ENCODE assay signal across 8 cellular contexts in the genomic region with DNA sequence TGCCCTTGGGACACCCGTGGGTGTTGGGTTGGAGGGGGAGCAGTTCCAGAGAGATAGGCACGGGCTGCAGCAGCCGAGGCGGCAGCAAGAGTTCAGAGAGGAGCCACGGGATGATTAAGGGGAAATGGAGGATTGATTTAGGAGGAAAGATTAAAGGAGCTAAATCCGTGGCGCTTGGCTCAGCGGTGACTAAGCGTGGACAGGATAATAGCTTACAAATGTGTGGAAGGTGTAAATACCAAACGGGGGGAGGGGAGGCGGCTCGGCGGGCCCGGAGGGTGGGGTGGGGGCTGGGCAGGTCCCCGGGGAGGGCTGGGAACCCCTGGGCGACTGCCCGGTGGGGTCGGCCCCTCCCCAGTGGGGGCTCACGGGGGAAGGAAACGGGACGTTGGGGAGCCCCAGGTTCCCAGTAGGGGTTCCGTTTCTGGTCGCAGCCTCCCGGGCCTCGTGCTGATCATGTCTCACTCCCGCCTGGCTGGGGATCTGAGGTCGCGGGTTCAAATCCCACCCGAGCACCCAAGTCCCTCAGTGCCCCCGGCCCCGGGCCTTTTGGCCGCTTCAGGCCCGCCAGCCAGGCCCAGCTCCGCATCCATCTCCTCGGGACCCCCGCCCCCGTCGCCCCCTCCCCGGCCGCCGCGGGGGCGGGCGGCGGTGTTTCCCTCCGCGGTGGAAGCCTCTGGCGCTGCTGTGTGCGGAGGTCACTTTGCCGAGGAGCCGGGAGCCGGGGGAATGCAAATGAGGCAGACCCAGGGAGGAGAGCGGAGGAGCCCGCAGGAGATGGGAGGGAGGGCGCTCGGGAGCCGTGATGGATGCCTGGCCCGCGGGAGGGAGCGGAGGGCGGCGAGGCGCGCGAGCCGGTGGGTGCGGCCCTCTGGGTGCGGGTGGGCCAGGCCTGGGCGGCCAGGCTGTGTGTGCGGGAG. TPM values are rescaled to one million over a fixed set of nuclear protein-coding genes. Genes with fewer than 3 reads are reported as not detected.
DNase-seq lines count a peak whose midpoint lies in the region; ATAC-seq and TF ChIP-seq lines count a peak whose summit lies in the region.

No MANE protein-coding gene starts in this region.

- H3K4me3 ChIP-seq in cardiac fibroblast (replicated peaks in 1 of 2; ENCODE audit: low read depth in 2 of 2, low read length in 2 of 2) (peak overlapping the region in 1 of 2 donors; percentile 18), mesenchymal stem cell (ENCODE audit: insufficient read depth in 1 of 2, low read depth in 1 of 2, low read length in 2 of 2) (peak overlapping the region; percentile 31 to 49)

- peaks cover 25 to 34% of the 10 kb centered on the region in 2 experiments for H3K27me3 ChIP-seq in mesenchymal stem cell (ENCODE audit: control insufficient read depth in 1 of 2, insufficient read depth in 1 of 2, low read length in 2 of 2)

- no peaks in the 10 kb centered on the region for H3K9me3 ChIP-seq in mesenchymal stem cell (ENCODE audit: control insufficient read depth, low read length)

- H2BK5ac ChIP-seq in mesenchymal stem cell (ENCODE audit: low read depth, low read length, poor library complexity, severe bottlenecking), result no peak overlapping the region

- peak overlapping the region in 1 of 2 experiments; percentile 16 for H3K4ac ChIP-seq in mesenchymal stem cell (ENCODE audit: low read depth in 1 of 2, low read length in 2 of 2)

- no peak for TF ChIP-seq CTCF in cardiac fibroblast (IDR thresholded peaks at IDR 0.05; ENCODE audit: low read depth, low read length)

- no peak overlapping the region for H3K23ac ChIP-seq in mesenchymal stem cell (ENCODE audit: low read length in 2 of 2)

- 3% methylated on average over 51 of the region's 70 CpGs for WGBS in mesenchymal stem cell

- H3K9ac ChIP-seq in mesenchymal stem cell (ENCODE audit: low read length), result peak overlapping the region; percentile 71

- H3K14ac ChIP-seq in mesenchymal stem cell (ENCODE audit: low read length in 2 of 2), result no peak overlapping the region

- H2BK12ac ChIP-seq in mesenchymal stem cell (ENCODE audit: low read length in 2 of 2), result peak overlapping the region in 1 of 2 experiments; percentile 34

- DNase-seq in AG08395 (ENCODE audit: low spot score), result peak; percentile 84
- peak; percentile 57 for DNase-seq in HS-5 (ENCODE audit: low read depth)
- peak; percentile 54 to 58 for DNase-seq in cardiac fibroblast (ENCODE audit: low read depth in 2 of 2)
- DNase-seq in mesenchymal stem cell, result peak; percentile 71
- no peak for DNase-seq in putamen (ENCODE audit: low spot score)
- no peak for DNase-seq in NCI-H1105 treated with DMSO at 0.1 percent for 48 hours (lab: John Stamatoyannopoulos, UW)

- H2AK5ac ChIP-seq in mesenchymal stem cell (ENCODE audit: low read length, severe bottlenecking), result peak overlapping the region; percentile 26

- H3K18ac ChIP-seq in mesenchymal stem cell (ENCODE audit: low read depth in 1 of 2, low read length in 2 of 2), result peak overlapping the region; percentile 2 to 61

- H3K4me1 ChIP-seq in mesenchymal stem cell (ENCODE audit: control insufficient read depth, insufficient read depth, low read depth, low read length), result peaks cover 32% of the 10 kb centered on the region

- H3K36me3 ChIP-seq in mesenchymal stem cell (ENCODE audit: control insufficient read depth in 1 of 2, insufficient read depth in 2 of 2, low read depth in 1 of 2, low read length in 2 of 2), result no peaks in the 10 kb centered on the region

- no peak for ATAC-seq in HG03571 (IDR thresholded peaks at IDR 0.05; ENCODE audit: unreplicated experiment)
- no peak for ATAC-seq in HG03108 (IDR thresholded peaks at IDR 0.05; ENCODE audit: unreplicated experiment)

- peak overlapping the region; percentile 44 for H2BK15ac ChIP-seq in mesenchymal stem cell (ENCODE audit: low read depth, poor library complexity, severe bottlenecking)

- H2AFZ ChIP-seq in mesenchymal stem cell (ENCODE audit: low read depth, low read length), result no peak overlapping the region

- peak overlapping the region; percentile 59 for H4K8ac ChIP-seq in mesenchymal stem cell (ENCODE audit: low read length)

- H3K4me2 ChIP-seq in mesenchymal stem cell (ENCODE audit: low read length, poor library complexity, severe bottlenecking), result peak overlapping the region; percentile 62

- H2BK120ac ChIP-seq in mesenchymal stem cell (ENCODE audit: low read depth, low read length), result no peak overlapping the region

- H3K79me1 ChIP-seq in mesenchymal stem cell (replicated peaks; ENCODE audit: low read length, poor library complexity, severe bottlenecking), result no peaks in the 10 kb centered on the region

- H4K91ac ChIP-seq in mesenchymal stem cell (ENCODE audit: low read length), result peak overlapping the region; percentile 29

- H3K27ac ChIP-seq in mesenchymal stem cell (ENCODE audit: low read length, poor library complexity, severe bottlenecking), result peak overlapping the region; percentile 30

RNA-seq across cellular contexts. Expression of a gene that starts 8.1 kb away (rescaled TPM):
- polyA plus RNA-seq in mesenchymal stem cell (2013, experiment 1 of 2), result not detected
- polyA plus RNA-seq in mesenchymal stem cell (2013, experiment 2 of 2), result not detected

RNA-seq across cellular contexts. Expression of a gene that starts 21.2 kb away (rescaled TPM):
- 134 TPM for polyA plus RNA-seq in mesenchymal stem cell (2013, experiment 1 of 2)
- polyA plus RNA-seq in mesenchymal stem cell (2013, experiment 2 of 2), result 133 TPM

RNA-seq across cellular contexts. Expression of a gene that starts 21.5 kb away (rescaled TPM):
- polyA plus RNA-seq in mesenchymal stem cell (2013, experiment 1 of 2), result 1.5 TPM
- 1.3 TPM for polyA plus RNA-seq in mesenchymal stem cell (2013, experiment 2 of 2)

RNA-seq across cellular contexts. Expression of a gene that starts 23.7 kb away (rescaled TPM):
- polyA plus RNA-seq in mesenchymal stem cell (2013, experiment 1 of 2), result 41.8 TPM
- polyA plus RNA-seq in mesenchymal stem cell (2013, experiment 2 of 2), result 41.6 TPM

RNA-seq across cellular contexts. Expression of a gene that starts 49.0 kb away (rescaled TPM):
- polyA plus RNA-seq in mesenchymal stem cell (2013, experiment 1 of 2), result 19.4 TPM
- 20.0 TPM for polyA plus RNA-seq in mesenchymal stem cell (2013, experiment 2 of 2)

Comparison
In these comparisons a context has a peak if more than half of its experiments do, and no peak if none do; other contexts are left out.
1. DNase-seq: peak in AG08395 (single experiment), HS-5 (single experiment), cardiac fibroblast (2 of 2) and mesenchymal stem cell (single experiment); none in putamen (single experiment) and NCI-H1105 treated with DMSO at 0.1 percent for 48 hours (single experiment).